ENCODE assay signal across 8 cellular contexts in the genomic region with DNA sequence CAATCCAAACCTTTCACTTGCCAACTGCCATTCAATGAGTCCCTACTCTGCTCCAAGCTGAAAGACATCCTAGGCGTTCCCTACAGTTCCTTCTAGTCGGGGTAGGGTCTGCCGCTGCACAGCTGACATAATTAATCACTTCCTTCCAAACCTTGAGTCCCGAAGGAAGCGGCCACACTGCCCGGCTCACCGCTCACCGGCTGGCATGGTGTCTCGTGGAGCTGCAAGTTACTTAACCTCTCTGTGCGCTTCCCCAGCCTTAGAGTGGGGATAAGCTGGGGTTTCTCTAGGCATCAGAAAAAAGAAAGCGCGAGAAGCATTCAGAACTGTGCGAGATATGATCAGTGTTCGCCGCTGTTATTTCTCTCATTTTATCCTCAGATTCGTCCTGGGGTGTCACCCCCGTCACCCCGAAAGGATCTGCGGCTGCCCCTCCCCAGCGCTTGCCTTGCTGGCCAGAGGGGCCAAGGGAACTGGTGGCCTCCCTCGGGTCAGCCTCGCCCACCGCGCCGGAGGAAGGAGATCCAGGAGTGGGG. TPM values are rescaled to one million over a fixed set of nuclear protein-coding genes. Genes with fewer than 3 reads are reported as not detected.
DNase-seq lines count a peak whose midpoint lies in the region; ATAC-seq and TF ChIP-seq lines count a peak whose summit lies in the region.

No MANE protein-coding gene starts in this region.

- peaks cover 31% of the 10 kb centered on the region for H3K4me1 Mint-ChIP-seq in activated CD8-positive, alpha-beta memory T cell treated with anti-CD3 and anti-CD28 coated beads, Interleukin-2, amount 10 ng/mL, durations not matched to agents 7 days and 5 days

- CTCF ChIA-PET in activated CD8-positive, alpha-beta memory T cell treated with anti-CD3 and anti-CD28 coated beads, Interleukin-2, amount 10 ng/mL, durations not matched to agents 7 days and 5 days (lab: Charles Lee): interaction anchor here (0.9 to 2.4 kb wide), 7 partner anchors 9 to 142 kb away, joined by 3 to 14 read pairs (median 5); no protein-coding TSS in a partner anchor
- CTCF ChIA-PET in OCI-LY7 (lab: Charles Lee; ENCODE audit: unreplicated experiment): interaction anchor here (0.5 to 0.9 kb wide), 2 partner anchors 13 to 879 kb away, joined by 3 read pairs; no protein-coding TSS in a partner anchor

- POLR2A ChIA-PET in OCI-LY7 (lab: Charles Lee): interaction anchor here (1.0 to 1.7 kb wide), 10 partner anchors 9 to 118 kb away, joined by 3 to 6 read pairs (median 4); no protein-coding TSS in a partner anchor

- H3K4me3 ChIP-seq in OCI-LY7 (ENCODE audit: low read depth, low read length, poor library complexity, severe bottlenecking): peak overlapping the region; percentile 96

- in situ Hi-C loops in T47D (cut with HindIII; ENCODE audit: low pct_unique_long_range_greater_than_20kb, low sequenced_read_pairs): no loop called here

- no peak for TF ChIP-seq CTCF in OCI-LY7 (conservative IDR thresholded peaks at IDR 0.05; ENCODE audit: low read length)

- H3K9me3 ChIP-seq in OCI-LY7 (ENCODE audit: low read length): no peaks in the 10 kb centered on the region

- no TSS peak for BruUV-seq in OCI-LY7 (replicated peaks; lab: Mats Ljungman, UMichigan)

- no peaks in the 10 kb centered on the region for H3K9me3 Mint-ChIP-seq in activated CD8-positive, alpha-beta memory T cell treated with anti-CD3 and anti-CD28 coated beads, Interleukin-2, amount 10 ng/mL, durations not matched to agents 7 days and 5 days (ENCODE audit: low read depth)

- H3K27ac ChIP-seq in OCI-LY7 (ENCODE audit: low read depth, low read length, poor library complexity, severe bottlenecking): peak overlapping the region; percentile 42

- H3K27ac Mint-ChIP-seq in activated CD8-positive, alpha-beta memory T cell treated with anti-CD3 and anti-CD28 coated beads, Interleukin-2, amount 10 ng/mL, durations not matched to agents 7 days and 5 days: peak overlapping the region; percentile 96

- peak overlapping the region; percentile 96 for H3K4me3 Mint-ChIP-seq in activated CD8-positive, alpha-beta memory T cell treated with anti-CD3 and anti-CD28 coated beads, Interleukin-2, amount 10 ng/mL, durations not matched to agents 7 days and 5 days

- peak; percentile 49 for DNase-seq in activated CD8-positive, alpha-beta memory T cell treated with anti-CD3 and anti-CD28 coated beads, Interleukin-2, amount 10 ng/mL, durations not matched to agents 7 days and 5 days
- DNase-seq in activated CD8-positive, alpha-beta memory T cell treated with anti-CD3 and anti-CD28 coated beads, Interleukin-2, amount 50 U/mL, for 4 hours: no peak
- DNase-seq in OCI-LY7 (ENCODE audit: low spot score) (peak; percentile 54), T47D (ENCODE audit: low read depth in 1 of 2, low spot score in 1 of 2) (peak; percentile 31 to 49), islet precursor cell (peak; percentile 66), pons (ENCODE audit: low spot score) (no peak)
- DNase-seq in stimulated activated CD4-positive, alpha-beta T cell treated with anti-CD3 and anti-CD28 coated beads, Interleukin-4, amount 100 ng/mL, for 1 hour: peak; percentile 35

- H3K4me2 ChIP-seq in OCI-LY7 (ENCODE audit: low read length): peak overlapping the region; percentile 77

- ATAC-seq in activated CD8-positive, alpha-beta memory T cell treated with anti-CD3 and anti-CD28 coated beads, Interleukin-2, amount 10 ng/mL, durations not matched to agents 7 days and 5 days: peak; percentile 12
- ATAC-seq in HG02610 (IDR thresholded peaks at IDR 0.05; ENCODE audit: unreplicated experiment): peak; percentile 19

- intact Hi-C loops in OCI-LY7 (cut with micrococcal nuclease; ENCODE audit: unreplicated experiment): no loop called here

- H3K36me3 ChIP-seq in OCI-LY7 (ENCODE audit: insufficient read depth, low read length): peaks cover 35% of the 10 kb centered on the region

- no peaks in the 10 kb centered on the region for H3K27me3 Mint-ChIP-seq in activated CD8-positive, alpha-beta memory T cell treated with anti-CD3 and anti-CD28 coated beads, Interleukin-2, amount 10 ng/mL, durations not matched to agents 7 days and 5 days

- peaks cover 40% of the 10 kb centered on the region for H3K79me2 ChIP-seq in OCI-LY7 (ENCODE audit: insufficient read depth, low read depth, low read length)

- H3K36me3 Mint-ChIP-seq in activated CD8-positive, alpha-beta memory T cell treated with anti-CD3 and anti-CD28 coated beads, Interleukin-2, amount 10 ng/mL, durations not matched to agents 7 days and 5 days: peaks cover 13% of the 10 kb centered on the region

- peaks cover 16% of the 10 kb centered on the region for H3K4me1 ChIP-seq in OCI-LY7 (ENCODE audit: insufficient read depth, low read length, poor library complexity, severe bottlenecking)

- H3K9me2 ChIP-seq in OCI-LY7 (ENCODE audit: insufficient read depth, low read length): no peaks in the 10 kb centered on the region

- 0 out of 2 replicates have a peak, but pooled peaks cover 5% of the 10 kb centered on the region for H4K20me1 ChIP-seq in OCI-LY7 (ENCODE audit: insufficient read depth, low read length)

- peak overlapping the region; percentile 17; the same call in 1 of the 2 replicates for H2AFZ ChIP-seq in OCI-LY7 (ENCODE audit: low read length)

RNA-seq across cellular contexts. Expression of a gene that starts 0.7 kb away (rescaled TPM):
- 10 to 100 TPM; 65.3 to 66.9 TPM for total RNA-seq in activated CD8-positive, alpha-beta memory T cell treated with anti-CD3 and anti-CD28 coated beads, Interleukin-2, amount 10 ng/mL, durations not matched to agents 7 days and 5 days
- total RNA-seq in OCI-LY7 (2014; rRNA removed; shearing (Covaris generic)): 44.5 and 53.6 TPM in 2 replicates
- 111 and 129 TPM in 2 replicates for total RNA-seq in OCI-LY7 (2022)

RNA-seq across cellular contexts. Expression of a gene that starts 34.6 kb away (rescaled TPM):
- total RNA-seq in activated CD8-positive, alpha-beta memory T cell treated with anti-CD3 and anti-CD28 coated beads, Interleukin-2, amount 10 ng/mL, durations not matched to agents 7 days and 5 days: 10 to 100 TPM; 15.7 to 21.8 TPM
- total RNA-seq in OCI-LY7 (2014; rRNA removed; shearing (Covaris generic)): 13.3 and 20.6 TPM in 2 replicates
- total RNA-seq in OCI-LY7 (2022): 21.4 and 22.5 TPM in 2 replicates

Comparison
In these comparisons a context has a peak if more than half of its experiments do, and no peak if none do; other contexts are left out.
1. DNase-seq: peak in activated CD8-positive, alpha-beta memory T cell treated with anti-CD3 and anti-CD28 coated beads, Interleukin-2, amount 10 ng/mL, durations not matched to agents 7 days and 5 days (single experiment), OCI-LY7 (single experiment), T47D (2 of 2), islet precursor cell (single experiment) and stimulated activated CD4-positive, alpha-beta T cell treated with anti-CD3 and anti-CD28 coated beads, Interleukin-4, amount 100 ng/mL, for 1 hour (single experiment); none in activated CD8-positive, alpha-beta memory T cell treated with anti-CD3 and anti-CD28 coated beads, Interleukin-2, amount 50 U/mL, for 4 hours (single experiment) and pons (single experiment).